8 cellular contexts compared by ENCODE assay signal in genomic region chr10:44974628-44975431, GRCh38. TPM values are rescaled to one million over a fixed set of nuclear protein-coding genes. Genes with fewer than 3 reads are reported as not detected.
A peak's percentile ranks its signal among the peaks of the same experiment; 100 is the strongest.
DNase-seq lines count a peak whose midpoint lies in the region; ATAC-seq and TF ChIP-seq lines count a peak whose summit lies in the region.

No MANE protein-coding gene starts in this region.

- intact Hi-C loops in activated T-helper 2 cell treated with anti-CD3 and anti-CD28 coated beads, Interferon-gamma antibody, Interleukin-2, Interleukin-4, amounts not matched to agents 10 μg/mL and 5 μg/mL and 100 μg/mL, durations not matched to agents 14 hours and 24 hours and 36 hours (cut with micrococcal nuclease) = loop anchor here (1.0 to 2.0 kb wide), 2 partner anchors 16 to 43 kb away; partner anchors contain the start of gene RASSF4

- H3K36me3 ChIP-seq in BE2C = no peaks in the 10 kb centered on the region

- no peaks in the 10 kb centered on the region for H3K27me3 Mint-ChIP-seq in activated T-helper 2 cell treated with anti-CD3 and anti-CD28 coated beads, Interferon-gamma antibody, Interleukin-2, Interleukin-4, amounts not matched to agents 10 μg/mL and 5 μg/mL and 100 μg/mL, durations not matched to agents 14 hours and 24 hours and 36 hours (ENCODE audit: low read depth)
- H3K27me3 Mint-ChIP-seq in natural killer cell treated with Interleukin-12 subunit alpha and Interleukin-12 subunit beta and Interleukin-15 and Interleukin-18, amount 100 ng/mL, for 72 hours = no peaks in the 10 kb centered on the region

- no peaks in the 10 kb centered on the region for H3K9me3 Mint-ChIP-seq in activated T-helper 2 cell treated with anti-CD3 and anti-CD28 coated beads, Interferon-gamma antibody, Interleukin-2, Interleukin-4, amounts not matched to agents 10 μg/mL and 5 μg/mL and 100 μg/mL, durations not matched to agents 14 hours and 24 hours and 36 hours
- no peaks in the 10 kb centered on the region for H3K9me3 Mint-ChIP-seq in natural killer cell treated with Interleukin-12 subunit alpha and Interleukin-12 subunit beta and Interleukin-15 and Interleukin-18, amount 100 ng/mL, for 72 hours

- DNase-seq in BE2C (peak; percentile 72), fibroblast of pulmonary artery (ENCODE audit: low read depth) (peak; percentile 57), superior temporal gyrus (ENCODE audit: extremely low spot score) (peak; percentile 76)
- peak; percentile 63 for DNase-seq in activated T-helper 2 cell treated with anti-CD3 and anti-CD28 coated beads, Interferon-gamma antibody, Interleukin-2, Interleukin-4, amounts not matched to agents 10 μg/mL and 5 μg/mL and 100 μg/mL, durations not matched to agents 14 hours and 24 hours and 36 hours (ENCODE audit: low spot score)
- DNase-seq in natural killer cell treated with Interleukin-12 subunit alpha and Interleukin-12 subunit beta and Interleukin-15 and Interleukin-18, amount 100 ng/mL, for 72 hours (ENCODE audit: low spot score) = peak; percentile 80

- H3K27me3 ChIP-seq in BE2C = no peaks in the 10 kb centered on the region

- H3K9me3 ChIP-seq in BE2C = no peaks in the 10 kb centered on the region

- no peaks in the 10 kb centered on the region for H3K36me3 Mint-ChIP-seq in activated T-helper 2 cell treated with anti-CD3 and anti-CD28 coated beads, Interferon-gamma antibody, Interleukin-2, Interleukin-4, amounts not matched to agents 10 μg/mL and 5 μg/mL and 100 μg/mL, durations not matched to agents 14 hours and 24 hours and 36 hours (ENCODE audit: low read depth)
- no peaks in the 10 kb centered on the region for H3K36me3 Mint-ChIP-seq in natural killer cell treated with Interleukin-12 subunit alpha and Interleukin-12 subunit beta and Interleukin-15 and Interleukin-18, amount 100 ng/mL, for 72 hours

- peak overlapping the region; percentile 65 for H3K4me3 ChIP-seq in BE2C (ENCODE audit: low read depth, low read length)
- peak overlapping the region; percentile 42 for H3K4me3 ChIP-seq in fibroblast of pulmonary artery (replicated peaks; ENCODE audit: low read depth, low read length)

- H3K27ac Mint-ChIP-seq in activated T-helper 2 cell treated with anti-CD3 and anti-CD28 coated beads, Interferon-gamma antibody, Interleukin-2, Interleukin-4, amounts not matched to agents 10 μg/mL and 5 μg/mL and 100 μg/mL, durations not matched to agents 14 hours and 24 hours and 36 hours = peak overlapping the region; percentile 80
- peak overlapping the region in 1 of 2 donors; percentile 41 for H3K27ac Mint-ChIP-seq in natural killer cell treated with Interleukin-12 subunit alpha and Interleukin-12 subunit beta and Interleukin-15 and Interleukin-18, amount 100 ng/mL, for 72 hours

- peak overlapping the region; percentile 64 for H3K4me3 Mint-ChIP-seq in activated T-helper 2 cell treated with anti-CD3 and anti-CD28 coated beads, Interferon-gamma antibody, Interleukin-2, Interleukin-4, amounts not matched to agents 10 μg/mL and 5 μg/mL and 100 μg/mL, durations not matched to agents 14 hours and 24 hours and 36 hours (ENCODE audit: low read depth)
- H3K4me3 Mint-ChIP-seq in natural killer cell treated with Interleukin-12 subunit alpha and Interleukin-12 subunit beta and Interleukin-15 and Interleukin-18, amount 100 ng/mL, for 72 hours = peak overlapping the region; percentile 59

- TF ChIP-seq CTCF in BE2C (IDR thresholded peaks at IDR 0.05; ENCODE audit: low read depth, low read length) (peak; percentile 56), fibroblast of pulmonary artery (IDR thresholded peaks at IDR 0.05; ENCODE audit: low read length, missing control alignments) (peak; percentile 34)

- H3K4me1 ChIP-seq in BE2C = peaks cover 16% of the 10 kb centered on the region

- ATAC-seq in GM18909 (IDR thresholded peaks at IDR 0.05; ENCODE audit: poor library complexity, unreplicated experiment) = peak; percentile 77
- peak; percentile 73 for ATAC-seq in HG03103 (IDR thresholded peaks at IDR 0.05; ENCODE audit: low read depth, unreplicated experiment)
- peak; percentile 89 to 92 for ATAC-seq in natural killer cell treated with Interleukin-12 subunit alpha and Interleukin-12 subunit beta and Interleukin-15 and Interleukin-18, amount 100 ng/mL, for 72 hours

- peaks cover 15% of the 10 kb centered on the region for H3K4me1 Mint-ChIP-seq in activated T-helper 2 cell treated with anti-CD3 and anti-CD28 coated beads, Interferon-gamma antibody, Interleukin-2, Interleukin-4, amounts not matched to agents 10 μg/mL and 5 μg/mL and 100 μg/mL, durations not matched to agents 14 hours and 24 hours and 36 hours (ENCODE audit: low read depth)
- peaks cover 12 to 35% of the 10 kb centered on the region in 2 donors for H3K4me1 Mint-ChIP-seq in natural killer cell treated with Interleukin-12 subunit alpha and Interleukin-12 subunit beta and Interleukin-15 and Interleukin-18, amount 100 ng/mL, for 72 hours (ENCODE audit: low read depth in 2 of 2)

TF ChIP-seq in PFSK-1, 5 proteins besides CTCF, POLR2A, EP300 and RAD21:
- peak; percentile 44 for TF ChIP-seq FOXP2 (optimal IDR thresholded peaks at IDR 0.05; ENCODE audit: borderline replicate concordance, extremely low read depth, extremely low read length, insufficient read depth)
- TF ChIP-seq REST (IDR thresholded peaks at IDR 0.05; ENCODE audit: insufficient read depth in 1 of 2, low read depth in 2 of 2, low read length in 2 of 2) = no peak
TF ChIP-seq in PFSK-1: peak in this region for 1.

RNA-seq across cellular contexts. Expression of gene DEPP1, which starts 3.8 kb away (rescaled TPM):
- polyA plus RNA-seq in BE2C (2012; ENCODE audit: insufficient read depth, insufficient read length, low read depth) = 7.4 TPM
- polyA plus RNA-seq in PFSK-1 (2012; ENCODE audit: insufficient read length, low read depth) = 1.3 TPM
- total RNA-seq in activated T-helper 2 cell treated with anti-CD3 and anti-CD28 coated beads, Interferon-gamma antibody, Interleukin-2, Interleukin-4, amounts not matched to agents 10 μg/mL and 5 μg/mL and 100 μg/mL, durations not matched to agents 14 hours and 24 hours and 36 hours = 0.64 and 1.5 TPM in 2 replicates
- total RNA-seq in natural killer cell treated with Interleukin-12 subunit alpha and Interleukin-12 subunit beta and Interleukin-15 and Interleukin-18, amount 100 ng/mL, for 72 hours = under 1 TPM; 0.31 to 0.53 TPM

RNA-seq across cellular contexts. Expression of gene RASSF4, which starts 15.2 kb away (rescaled TPM):
- 9.3 TPM for polyA plus RNA-seq in BE2C (2012; ENCODE audit: insufficient read depth, insufficient read length, low read depth)
- 21.3 TPM for polyA plus RNA-seq in PFSK-1 (2012; ENCODE audit: insufficient read length, low read depth)
- total RNA-seq in activated T-helper 2 cell treated with anti-CD3 and anti-CD28 coated beads, Interferon-gamma antibody, Interleukin-2, Interleukin-4, amounts not matched to agents 10 μg/mL and 5 μg/mL and 100 μg/mL, durations not matched to agents 14 hours and 24 hours and 36 hours = 0.66 and 1.7 TPM in 2 replicates
- total RNA-seq in natural killer cell treated with Interleukin-12 subunit alpha and Interleukin-12 subunit beta and Interleukin-15 and Interleukin-18, amount 100 ng/mL, for 72 hours = 10 to 100 TPM in 1 of 2 donors, 1 to 10 TPM in 1; 9.3 to 44.9 TPM

RNA-seq across cellular contexts. Expression of gene ZNF22, which starts 25.9 kb away (rescaled TPM):
- polyA plus RNA-seq in BE2C (2012; ENCODE audit: insufficient read depth, insufficient read length, low read depth) = 46.3 TPM
- 13.2 TPM for polyA plus RNA-seq in PFSK-1 (2012; ENCODE audit: insufficient read length, low read depth)
- total RNA-seq in activated T-helper 2 cell treated with anti-CD3 and anti-CD28 coated beads, Interferon-gamma antibody, Interleukin-2, Interleukin-4, amounts not matched to agents 10 μg/mL and 5 μg/mL and 100 μg/mL, durations not matched to agents 14 hours and 24 hours and 36 hours = 24.6 and 25.6 TPM in 2 replicates
- total RNA-seq in natural killer cell treated with Interleukin-12 subunit alpha and Interleukin-12 subunit beta and Interleukin-15 and Interleukin-18, amount 100 ng/mL, for 72 hours = 10 to 100 TPM; 22.7 to 29.0 TPM

Comparison
In these comparisons a context has a peak if more than half of its experiments do, and no peak if none do; other contexts are left out.
1. Peak in every context shown above with its lines: DNase-seq, ATAC-seq and H3K4me3 ChIP-seq.